ENCODE assay signal across 26 cellular contexts in the genomic region with DNA sequence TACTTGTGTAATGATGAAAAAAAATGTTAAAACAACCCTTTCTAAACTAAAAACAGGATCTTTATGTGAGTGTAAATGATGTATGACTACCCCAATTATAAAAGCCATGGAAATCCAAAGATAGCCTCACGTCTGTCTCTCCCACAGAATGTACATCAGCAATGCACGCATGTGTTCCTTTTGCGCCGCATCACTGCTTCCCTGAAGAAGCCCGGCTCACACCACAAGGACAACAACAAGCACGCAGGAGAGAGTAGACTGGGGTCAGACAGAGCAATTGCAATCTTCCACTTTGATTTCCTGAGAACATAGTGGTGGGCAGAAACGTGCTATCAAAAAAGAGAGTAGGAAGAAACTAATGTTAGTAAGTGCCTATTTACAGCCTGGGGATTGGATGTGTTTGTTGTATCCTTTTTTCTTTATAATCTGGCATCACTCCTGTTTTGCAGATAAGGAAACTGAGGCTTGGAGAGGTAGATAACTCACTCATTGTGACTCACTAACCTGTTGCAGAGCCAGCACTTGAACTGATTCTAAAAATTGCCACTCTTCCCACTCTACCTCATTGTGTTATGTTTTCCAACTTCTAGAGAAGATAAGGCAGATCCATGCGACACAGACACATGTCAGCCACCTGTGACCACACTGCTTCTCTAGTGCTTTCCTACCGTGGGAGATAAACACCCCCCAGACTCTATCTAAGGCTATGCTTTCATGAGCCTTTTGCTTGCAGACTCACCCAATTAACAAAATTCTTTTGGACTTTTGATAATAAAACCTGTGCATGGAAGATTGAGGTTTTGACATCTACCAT.
"Had no signal": no experiment of that assay in that cellular context is flagged by ENCODE, and none has a peak within 500 bp of the region (broad histone marks: within the 10 kb centered on the region; RNA-seq: fewer than 3 reads in every experiment).

No MANE protein-coding gene starts in this region.

- H3K9me3 ChIP-seq: left ventricle myocardium inferior, mucosa of descending colon, ovary, right atrium auricular region, right lobe of liver, stomach, suprapubic skin, thoracic aorta, tibial artery, upper lobe of right lung had no signal

- DNase-seq: immature natural killer cell; islet precursor cell; left ventricle myocardium inferior; midbrain; mucosa of descending colon; naive thymus-derived CD4-positive, alpha-beta T cell; ovary; right lobe of liver; stimulated activated CD4-positive, alpha-beta T cell treated with anti-CD3 and anti-CD28 coated beads, Interleukin-1b, Interleukin-23, amount 100 ng/mL, for 48 hours; stimulated activated CD4-positive, alpha-beta T cell treated with anti-CD3 and anti-CD28 coated beads, Interleukin-2, amount 100 ng/mL, for 48 hours; stimulated activated CD4-positive, alpha-beta T cell treated with anti-CD3 and anti-CD28 coated beads, Interleukin-4, amount 100 ng/mL, for 4 hours; stimulated activated CD8-positive, alpha-beta memory T cell treated with anti-CD3 and anti-CD28 coated beads, Interleukin-4, amount 100 ng/mL, for 48 hours; stimulated activated naive CD8-positive, alpha-beta T cell treated with anti-CD3 and anti-CD28 coated beads, Interleukin-15, Interleukin-2, amounts not matched to agents 100 U/mL and 50 U/mL, for 24 hours; stomach; tibial artery; trophoblast cell; upper lobe of right lung had no signal

- H3K27me3 Mint-ChIP-seq: progenitor cell of endocrine pancreas had no signal

- H3K36me3 Mint-ChIP-seq: immature natural killer cell; naive thymus-derived CD4-positive, alpha-beta T cell; natural killer cell treated with Interleukin-12 subunit alpha and Interleukin-12 subunit beta and Interleukin-15 and Interleukin-18, amount 100 ng/mL, for 72 hours; stimulated activated memory B cell treated with anti-CD40 and anti-IgM and Interleukin-4, amounts not matched to agents 10 μg/mL and 1 μg/mL and 100 μg/mL, for 72 hours had no signal

- H3K4me3 Mint-ChIP-seq: immature natural killer cell; naive thymus-derived CD4-positive, alpha-beta T cell; natural killer cell treated with Interleukin-12 subunit alpha and Interleukin-12 subunit beta and Interleukin-15 and Interleukin-18, amount 100 ng/mL, for 72 hours; stimulated activated memory B cell treated with anti-CD40 and anti-IgM and Interleukin-4, amounts not matched to agents 10 μg/mL and 1 μg/mL and 100 μg/mL, for 72 hours had no signal

- H3K4me1 Mint-ChIP-seq: immature natural killer cell; stimulated activated memory B cell treated with anti-CD40 and anti-IgM and Interleukin-4, amounts not matched to agents 10 μg/mL and 1 μg/mL and 100 μg/mL, for 72 hours had no signal

- H3K36me3 ChIP-seq: left ventricle myocardium inferior, ovary, right atrium auricular region, right lobe of liver, stomach, suprapubic skin, thoracic aorta, tibial artery, upper lobe of right lung had no signal

- H3K9me3 Mint-ChIP-seq: immature natural killer cell; natural killer cell treated with Interleukin-12 subunit alpha and Interleukin-12 subunit beta and Interleukin-15 and Interleukin-18, amount 100 ng/mL, for 72 hours; stimulated activated memory B cell treated with anti-CD40 and anti-IgM and Interleukin-4, amounts not matched to agents 10 μg/mL and 1 μg/mL and 100 μg/mL, for 72 hours had no signal

- H3K27ac Mint-ChIP-seq: immature natural killer cell; naive thymus-derived CD4-positive, alpha-beta T cell; natural killer cell treated with Interleukin-12 subunit alpha and Interleukin-12 subunit beta and Interleukin-15 and Interleukin-18, amount 100 ng/mL, for 72 hours; progenitor cell of endocrine pancreas; stimulated activated memory B cell treated with anti-CD40 and anti-IgM and Interleukin-4, amounts not matched to agents 10 μg/mL and 1 μg/mL and 100 μg/mL, for 72 hours had no signal

- H3K4me2 ChIP-seq: smooth muscle cell had no signal

- H3K27me3 ChIP-seq: ovary, right atrium auricular region, right lobe of liver, suprapubic skin, upper lobe of right lung had no signal

- FAIRE-seq: urothelium cell line had no signal

- H3K4me3 ChIP-seq: left ventricle myocardium inferior, lung, mucosa of descending colon, ovary, right atrium auricular region, right lobe of liver, smooth muscle cell, stomach, suprapubic skin, thoracic aorta, tibial artery, upper lobe of right lung had no signal

- H3K4me1 ChIP-seq: left ventricle myocardium inferior, right atrium auricular region, stomach, upper lobe of right lung had no signal

- H3K27ac ChIP-seq: left ventricle myocardium inferior, ovary, right atrium auricular region, right lobe of liver, stomach, suprapubic skin, thoracic aorta, tibial artery, upper lobe of right lung had no signal
